11 cellular contexts compared by ENCODE assay signal in the genomic region with DNA sequence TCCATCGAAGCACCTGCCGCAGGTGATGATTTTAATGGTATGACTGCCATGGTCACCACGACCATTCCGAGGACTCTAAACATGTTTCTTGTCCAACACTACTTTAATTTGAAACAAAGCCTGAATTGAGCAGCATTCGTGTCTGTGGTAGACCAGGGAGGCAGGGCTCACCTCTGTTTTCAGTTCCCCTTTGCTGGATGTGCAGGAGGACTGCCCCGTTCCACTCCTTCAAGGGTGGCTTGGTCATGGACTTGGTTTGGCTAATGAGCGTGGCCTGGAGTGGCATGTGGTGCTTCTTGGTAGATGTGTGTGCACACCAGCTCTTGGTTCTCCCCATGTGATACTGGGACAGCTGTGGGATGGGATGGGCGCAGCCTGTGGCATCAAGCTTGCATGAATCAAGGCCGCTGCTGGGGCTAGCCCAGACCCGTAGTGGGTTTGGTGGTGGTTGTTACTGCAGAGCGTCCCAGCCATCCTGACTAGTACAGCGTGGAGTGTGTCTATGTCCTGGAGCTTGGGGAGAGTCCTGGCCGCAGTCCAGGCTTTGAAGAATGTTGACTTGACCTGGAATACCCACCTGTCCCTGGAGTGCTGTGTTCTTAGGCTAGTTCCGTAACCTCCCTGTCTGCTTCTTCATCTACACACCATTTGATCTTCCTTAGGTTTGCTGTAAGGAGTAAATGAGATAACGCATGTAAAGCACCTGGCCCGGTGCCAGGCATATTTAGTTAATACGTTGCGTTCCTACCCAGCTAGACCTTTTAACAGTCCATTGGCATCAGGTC. TPM values are rescaled to one million over a fixed set of nuclear protein-coding genes. Genes with fewer than 3 reads are reported as not detected.
DNase-seq lines count a peak whose midpoint lies in the region; ATAC-seq and TF ChIP-seq lines count a peak whose summit lies in the region.
"Had no signal": no experiment of that assay in that cellular context is flagged by ENCODE, and none has a peak within 500 bp of the region (broad histone marks: within the 10 kb centered on the region; RNA-seq: fewer than 3 reads in every experiment).

No MANE protein-coding gene starts in this region.

- ATAC-seq in HG02973 (IDR thresholded peaks at IDR 0.05; ENCODE audit: unreplicated experiment) (peak; percentile 98), mucosa of descending colon (no peak)

- TF ChIP-seq CTCF in mucosa of descending colon (IDR thresholded peaks at IDR 0.05) = no peak

- peak; percentile 35 for DNase-seq in NCI-H748 (lab: John Stamatoyannopoulos, UW; ENCODE audit: unreplicated experiment)
- DNase-seq in NCI-H748 treated with DMSO at 0.1 percent for 48 hours (lab: John Stamatoyannopoulos, UW) = no peak
- peak; percentile 79 for DNase-seq in NCI-H526 treated with DMSO at 0.1 percent for 48 hours (lab: John Stamatoyannopoulos, UW)
- DNase-seq in mucosa of descending colon = no peak
- no peak for DNase-seq in RPMI8226
- no peak for DNase-seq in stimulated activated CD4-positive, alpha-beta T cell treated with anti-CD3 and anti-CD28 coated beads, Interleukin-2, amount 100 ng/mL, for 24 hours
- no peak for DNase-seq in EL
- DNase-seq: activated CD8-positive, alpha-beta memory T cell treated with anti-CD3 and anti-CD28 coated beads, Interleukin-2, amount 50 U/mL, for 48 hours; GDM1; NCI-H2227 treated with DMSO at 0.1 percent for 48 hours had no signal

- no peak overlapping the region for H3K4me3 ChIP-seq in mucosa of descending colon

- H3K4me1 ChIP-seq in mucosa of descending colon (ENCODE audit: low read depth) = no peaks in the 10 kb centered on the region

- no peaks in the 10 kb centered on the region for H3K36me3 ChIP-seq in mucosa of descending colon (ENCODE audit: low read depth)

- no peaks in the 10 kb centered on the region for H3K9me3 ChIP-seq in mucosa of descending colon

- intact Hi-C loops in mucosa of descending colon (cut with DNase I, micrococcal nuclease) = no loop called here

RNA-seq across cellular contexts. Expression of a gene that starts 34.8 kb away (rescaled TPM):
- total RNA-seq in mucosa of descending colon = 10 to 100 TPM; 15.4 to 17.5 (median 16.3) TPM

Comparison
In these comparisons a context has a peak if more than half of its experiments do, and no peak if none do; other contexts are left out.
1. DNase-seq: peak in NCI-H748 (single experiment) and NCI-H526 treated with DMSO at 0.1 percent for 48 hours (single experiment); none in NCI-H748 treated with DMSO at 0.1 percent for 48 hours (single experiment), mucosa of descending colon (0 of 3), RPMI8226 (single experiment), stimulated activated CD4-positive, alpha-beta T cell treated with anti-CD3 and anti-CD28 coated beads, Interleukin-2, amount 100 ng/mL, for 24 hours (0 of 2) and EL (single experiment).